In genomic region chr5:116939641-116940040, GRCh38 we compare ENCODE assay signal across 2 cellular contexts.
TF ChIP-seq lines count a peak whose summit lies in the region.

No MANE protein-coding gene starts in this region.

TF ChIP-seq in GM23338, 12 proteins besides CTCF, POLR2A, EP300 and RAD21:
- TF ChIP-seq CREB1 (CRISPR knock-in tag; IDR thresholded peaks at IDR 0.05; ENCODE audit: low read depth), result no peak
- no peak for TF ChIP-seq ETS1 (IDR thresholded peaks at IDR 0.05)
- no peak for TF ChIP-seq EZH2phosphoT487 (IDR thresholded peaks at IDR 0.05; ENCODE audit: unreplicated experiment)
- TF ChIP-seq STAT1 (IDR thresholded peaks at IDR 0.05; ENCODE audit: unreplicated experiment), result no peak
- TF ChIP-seq REST (IDR thresholded peaks at IDR 0.05; ENCODE audit: unreplicated experiment), result no peak
- no peak for TF ChIP-seq NANOG (IDR thresholded peaks at IDR 0.05; ENCODE audit: borderline replicate concordance)
- no peak for TF ChIP-seq ZNF114 (CRISPR knock-in tag; IDR thresholded peaks at IDR 0.05)
- no peak for TF ChIP-seq JUNB (IDR thresholded peaks at IDR 0.05; ENCODE audit: unreplicated experiment)
- TF ChIP-seq EZH2 (IDR thresholded peaks at IDR 0.05; ENCODE audit: low read depth, unreplicated experiment), result no peak
- no peak for TF ChIP-seq POLR2AphosphoS5 (IDR thresholded peaks at IDR 0.05; ENCODE audit: low read depth)
- TF ChIP-seq ZNF331 (CRISPR knock-in tag; IDR thresholded peaks at IDR 0.05; ENCODE audit: low read depth), result no peak
- no peak for TF ChIP-seq ZNF462 (CRISPR knock-in tag; IDR thresholded peaks at IDR 0.05)

TF ChIP-seq in H1, 55 proteins besides CTCF, POLR2A, EP300 and RAD21:
- no peak for TF ChIP-seq PHF8 (conservative IDR thresholded peaks at IDR 0.05; ENCODE audit: low read depth, low read length)
- no peak for TF ChIP-seq HDAC2 (IDR thresholded peaks at IDR 0.05; ENCODE audit: borderline replicate concordance in 1 of 2, low read depth in 2 of 2, low read length in 2 of 2)
- TF ChIP-seq SIN3A (conservative IDR thresholded peaks at IDR 0.05 in 1 of 2, IDR thresholded peaks at IDR 0.05 in 1 of 2; ENCODE audit: low read depth in 1 of 2, low read length in 2 of 2), result no peak
- no peak for TF ChIP-seq CBX8 (IDR thresholded peaks at IDR 0.05; ENCODE audit: borderline replicate concordance, low read depth, low read length)
- no peak for TF ChIP-seq TBP (IDR thresholded peaks at IDR 0.05; ENCODE audit: low read depth, low read length)
- TF ChIP-seq CTBP2 (IDR thresholded peaks at IDR 0.05; ENCODE audit: borderline replicate concordance, insufficient read depth, insufficient read length, low read length), result no peak
- TF ChIP-seq GTF2F1 (IDR thresholded peaks at IDR 0.05; ENCODE audit: borderline replicate concordance, low read depth, low read length), result no peak
- TF ChIP-seq SIX5 (IDR thresholded peaks at IDR 0.05; ENCODE audit: low read depth, low read length), result no peak
- no peak for TF ChIP-seq NRF1 (IDR thresholded peaks at IDR 0.05; ENCODE audit: low read depth, low read length)
